23 cellular contexts compared by ENCODE assay signal in genomic region chr1:234405676-234406075, GRCh38.
"Had no signal": no experiment of that assay in that cellular context is flagged by ENCODE, and none has a peak within 500 bp of the region (broad histone marks: within the 10 kb centered on the region; RNA-seq: fewer than 3 reads in every experiment).

No MANE protein-coding gene starts in this region.

- H3K27ac Mint-ChIP-seq: activated B cell treated with CpG ODN at 0.5 μM for 24 hours; brain; dendritic cell treated with granulocyte-macrophage colony-stimulating factor and Interleukin-4, amounts not matched to agents 40 ng/mL and 50 ng/mL, for 4 days; nephron had no signal

- H3K27me3 ChIP-seq: heart right ventricle, pancreas, thyroid gland, upper lobe of right lung had no signal

- H3K27ac ChIP-seq: heart right ventricle, pancreas, thyroid gland, upper lobe of right lung had no signal

- H3K4me1 ChIP-seq: pancreas, thyroid gland had no signal

- H3K27me3 Mint-ChIP-seq: activated B cell treated with CpG ODN at 0.5 μM for 24 hours; brain; dendritic cell treated with granulocyte-macrophage colony-stimulating factor and Interleukin-4, amounts not matched to agents 40 ng/mL and 50 ng/mL, for 4 days; memory B cell had no signal

- H3K9me3 ChIP-seq: heart right ventricle, pancreas, SK-N-SH, thyroid gland, upper lobe of right lung had no signal

- H3K9me3 Mint-ChIP-seq: activated B cell treated with CpG ODN at 0.5 μM for 24 hours; brain; dendritic cell treated with granulocyte-macrophage colony-stimulating factor and Interleukin-4, amounts not matched to agents 40 ng/mL and 50 ng/mL, for 4 days; memory B cell; nephron had no signal

- H3K4me3 ChIP-seq: heart right ventricle, pancreas, thyroid gland, upper lobe of right lung had no signal

- H3K4me1 Mint-ChIP-seq: brain, nephron had no signal

- H3K4me3 Mint-ChIP-seq: activated B cell treated with CpG ODN at 0.5 μM for 24 hours; activated T-cell treated with anti-CD3 and anti-CD28 coated beads, Interleukin-2, amount 50 U/mL, for 4 hours; brain; dendritic cell treated with granulocyte-macrophage colony-stimulating factor and Interleukin-4, amounts not matched to agents 40 ng/mL and 50 ng/mL, for 4 days; memory B cell; nephron had no signal

- DNase-seq: activated B cell treated with CpG ODN at 0.5 μM for 24 hours; activated CD4-positive, alpha-beta T cell treated with anti-CD3 and anti-CD28 coated beads for 48 hours; activated gamma-delta T cell; activated T-cell treated with anti-CD3 and anti-CD28 coated beads, Interleukin-2, amount 50 U/mL, for 4 hours; aorta; caudate nucleus; effector CD4-positive, alpha-beta T cell; foreskin fibroblast; heart right ventricle; islet precursor cell; left cardiac atrium; pancreas; right cardiac atrium; SK-N-SH; stimulated activated CD4-positive, alpha-beta T cell treated with anti-CD3 and anti-CD28 coated beads, Interleukin-4, amount 100 ng/mL, for 24 hours; stimulated activated naive CD8-positive, alpha-beta T cell treated with anti-CD3 and anti-CD28 coated beads, Interleukin-15, Interleukin-2, amounts not matched to agents 100 U/mL and 50 U/mL, for 24 hours; T-helper 1 cell; thyroid gland; upper lobe of right lung had no signal

- ATAC-seq: activated T-cell treated with anti-CD3 and anti-CD28 coated beads, Interleukin-2, amount 50 U/mL, for 4 hours; heart right ventricle; left cardiac atrium; pancreas; right cardiac atrium; stimulated activated naive CD8-positive, alpha-beta T cell treated with anti-CD3 and anti-CD28 coated beads, Interleukin-15, Interleukin-2, amounts not matched to agents 100 U/mL and 50 U/mL, for 24 hours; upper lobe of right lung had no signal
